In genomic region chr1:162704673-162705424, GRCh38 we compare ENCODE assay signal across 27 cellular contexts.
A peak's percentile ranks its signal among the peaks of the same experiment; 100 is the strongest.
DNase-seq lines count a peak whose midpoint lies in the region; ATAC-seq, FAIRE-seq and TF ChIP-seq lines count a peak whose summit lies in the region.
"Had no signal": no experiment of that assay in that cellular context is flagged by ENCODE, and none has a peak within 500 bp of the region (broad histone marks: within the 10 kb centered on the region; RNA-seq: fewer than 3 reads in every experiment).

No MANE protein-coding gene starts in this region.

- H3K27ac ChIP-seq in GM12878 (ENCODE audit: control insufficient read depth, insufficient read depth): no peak overlapping the region
- peak overlapping the region; percentile 54 for H3K27ac ChIP-seq in right cardiac atrium (ENCODE audit: low read length)
- peak overlapping the region in 3 of 4 donors; percentile 17 to 37 (median 29) for H3K27ac ChIP-seq in gastrocnemius medialis
- H3K27ac ChIP-seq: neural progenitor cell had no signal

- peak; percentile 55 for ATAC-seq in GM18868 (IDR thresholded peaks at IDR 0.05; ENCODE audit: unreplicated experiment)
- peak; percentile 68 for ATAC-seq in GM12878
- ATAC-seq in right cardiac atrium: peak; percentile 64 to 86
- ATAC-seq in gastrocnemius medialis: peak; percentile 27 to 31
- no peak for ATAC-seq in GM21529 (IDR thresholded peaks at IDR 0.05; ENCODE audit: unreplicated experiment)
- ATAC-seq: activated CD8-positive, alpha-beta memory T cell treated with anti-CD3 and anti-CD28 coated beads, Interleukin-2, amount 10 ng/mL, durations not matched to agents 7 days and 5 days; activated T-cell treated with anti-CD3 and anti-CD28 coated beads, Interleukin-2, amount 50 U/mL, for 72 hours; stimulated activated naive CD8-positive, alpha-beta T cell treated with anti-CD3 and anti-CD28 coated beads, Interleukin-15, amount 100 ng/mL, for 72 hours had no signal

- no peak for TF ChIP-seq RAD21 in GM12878 (IDR thresholded peaks at IDR 0.05; ENCODE audit: insufficient read depth, low read depth, low read length)

- SMC1A ChIA-PET in GM12878 (lab: Charles Lee; ENCODE audit: uncharacterized antibody, unreplicated experiment): interaction anchor here (0.8 to 1.0 kb wide), 3 partner anchors 9 to 13 kb away, joined by 3 read pairs; no protein-coding TSS in a partner anchor

- RAD21 ChIA-PET in GM12878 (lab: Charles Lee; ENCODE audit: unreplicated experiment): interaction anchor here (1.1 to 1.5 kb wide), 2 partner anchors 12 to 69 kb away, joined by 3 read pairs; no protein-coding TSS in a partner anchor

- no peaks in the 10 kb centered on the region for H3K9me3 ChIP-seq in GM12878 (replicated peaks; ENCODE audit: control insufficient read depth, insufficient read depth, low read length)
- H3K9me3 ChIP-seq in right cardiac atrium (ENCODE audit: control insufficient read depth, low read length): no peaks in the 10 kb centered on the region
- H3K9me3 ChIP-seq in gastrocnemius medialis: no peaks in the 10 kb centered on the region
- H3K9me3 ChIP-seq: breast epithelium, tibial nerve had no signal

- no peak overlapping the region for H3K9ac ChIP-seq in GM12878 (ENCODE audit: control insufficient read depth, insufficient read depth, low read length)
- H3K9ac ChIP-seq: neural progenitor cell had no signal

- no peak overlapping the region for H3K4me3 ChIP-seq in GM12878
- H3K4me3 ChIP-seq in right cardiac atrium (ENCODE audit: low read length): no peak overlapping the region
- H3K4me3 ChIP-seq in gastrocnemius medialis: peak overlapping the region in 1 of 4 donors; percentile 0
- H3K4me3 ChIP-seq: breast epithelium, neural progenitor cell, tibial nerve had no signal

- DNase-seq in GM12878 (ENCODE audit: low read depth, low spot score): no peak
- DNase-seq in right cardiac atrium: peak; percentile 60 to 89 (median 85)
- no peak for DNase-seq in gastrocnemius medialis
- no peak for DNase-seq in COLO829 (ENCODE audit: low spot score)
- DNase-seq in NCI-H187 (lab: John Stamatoyannopoulos, UW): no peak
- no peak for DNase-seq in stimulated activated CD4-positive, alpha-beta T cell treated with anti-CD3 and anti-CD28 coated beads, Interleukin-4, amount 100 ng/mL, for 1 hour
- DNase-seq: activated B cell treated with CpG ODN at 0.5 μM for 24 hours; activated CD8-positive, alpha-beta memory T cell treated with anti-CD3 and anti-CD28 coated beads, Interleukin-2, amount 10 ng/mL, durations not matched to agents 7 days and 5 days; activated naive CD4-positive, alpha-beta T cell; activated T-cell treated with anti-CD3 and anti-CD28 coated beads, Interleukin-2, amount 50 U/mL, for 72 hours; DMS53; effector CD4-positive, alpha-beta T cell; GDM1; GOT3; kidney; NCI-H1092 treated with DMSO at 0.1 percent for 48 hours; NCI-H187 treated with DMSO at 0.1 percent for 48 hours; NCI-H524 treated with DMSO at 0.1 percent for 48 hours; SIG-M5; stimulated activated naive CD8-positive, alpha-beta T cell treated with anti-CD3 and anti-CD28 coated beads, Interleukin-15, amount 100 ng/mL, for 72 hours; T1000 had no signal

- in situ Hi-C loops in GM12878 (cut with MboI) (no loop called here), gastrocnemius medialis (cut with MboI; ENCODE audit: low sequenced_read_pairs in 4 of 4) (no loop called here)

- H2AFZ ChIP-seq in GM12878 (ENCODE audit: control insufficient read depth, low read depth, low read length): no peak overlapping the region; the same call in 1 of the 2 replicates
- H2AFZ ChIP-seq: neural progenitor cell had no signal

- FAIRE-seq in GM12878 (lab: Jason Lieb, UNC): no peak
- FAIRE-seq: colon, kidney had no signal

- no peaks in the 10 kb centered on the region for H3K79me2 ChIP-seq in GM12878 (ENCODE audit: control insufficient read depth, insufficient read depth, low read length)

- H3K4me2 ChIP-seq in GM12878 (ENCODE audit: control insufficient read depth, insufficient read depth): no peak overlapping the region
- H3K4me2 ChIP-seq: neural progenitor cell had no signal

- TF ChIP-seq CTCF in GM12878 (IDR thresholded peaks at IDR 0.05 in 2 of 3, conservative IDR thresholded peaks at IDR 0.05 in 1 of 3; ENCODE audit: control insufficient read depth in 2 of 3, extremely low read depth in 1 of 3, insufficient read depth in 1 of 3, low read depth in 3 of 3, low read length in 3 of 3) (no peak), gastrocnemius medialis (IDR thresholded peaks at IDR 0.05 in 4 of 5, conservative IDR thresholded peaks at IDR 0.05 in 1 of 5) (no peak)

- no peak for TF ChIP-seq POLR2A in GM12878 (IDR thresholded peaks at IDR 0.05; ENCODE audit: low read depth, low read length)
- TF ChIP-seq POLR2A in gastrocnemius medialis (IDR thresholded peaks at IDR 0.05): no peak

- TF ChIP-seq EP300 in GM12878 (IDR thresholded peaks at IDR 0.05; ENCODE audit: borderline replicate concordance in 1 of 2, control insufficient read depth in 1 of 2, low read depth in 2 of 2, low read length in 2 of 2): no peak

- H4K20me1 ChIP-seq in GM12878 (ENCODE audit: control insufficient read depth, insufficient read depth): no peaks in the 10 kb centered on the region

- POLR2A ChIA-PET in GM12878 (lab: Charles Lee): interaction anchor here (0.6 to 0.9 kb wide), 3 partner anchors 22 to 89 kb away, joined by 3 read pairs; no protein-coding TSS in a partner anchor

- no peaks in the 10 kb centered on the region for H3K36me3 ChIP-seq in GM12878 (ENCODE audit: control insufficient read depth in 2 of 2, insufficient read depth in 2 of 2, low read length in 1 of 2)
- no peaks in the 10 kb centered on the region for H3K36me3 ChIP-seq in gastrocnemius medialis
- H3K36me3 ChIP-seq: breast epithelium, neural progenitor cell had no signal

- WGBS in GM12878 (ENCODE audit: insufficient coverage, insufficient replicate concordance, low lambda C conversion rate, missing lambda C conversion rate): 47% methylated on average over 11 of the region's 11 CpGs
- 46% methylated on average over 11 of the region's 11 CpGs for WGBS in right cardiac atrium

- 0 out of 2 replicates have a peak, but pooled peaks cover 5% of the 10 kb centered on the region for H3K4me1 ChIP-seq in GM12878 (ENCODE audit: control insufficient read depth, insufficient read depth, low read length)
- peaks cover 17% of the 10 kb centered on the region for H3K4me1 ChIP-seq in right cardiac atrium (ENCODE audit: control insufficient read depth, insufficient read depth, low read length)
- H3K4me1 ChIP-seq in gastrocnemius medialis: peaks cover 31 to 41% of the 10 kb centered on the region in 2 donors
- H3K4me1 ChIP-seq: breast epithelium, neural progenitor cell had no signal

- intact Hi-C loops in GM12878 (cut with micrococcal nuclease; ENCODE audit: unreplicated experiment): no loop called here
- intact Hi-C loops in right cardiac atrium (cut with DNase I): no loop called here
- intact Hi-C loops in gastrocnemius medialis (cut with DNase I; ENCODE audit: low total_unique reads): no loop called here

- no TSS peak for BruUV-seq in GM12878 (replicated peaks; lab: Mats Ljungman, UMichigan)

- H3K27me3 ChIP-seq in GM12878 (replicated peaks in 1 of 2; ENCODE audit: control insufficient read depth in 2 of 2, insufficient read depth in 2 of 2, low read length in 1 of 2) (no peaks in the 10 kb centered on the region), right cardiac atrium (ENCODE audit: control insufficient read depth, insufficient read depth) (no peaks in the 10 kb centered on the region), gastrocnemius medialis (no peaks in the 10 kb centered on the region)
- H3K27me3 ChIP-seq: breast epithelium, neural progenitor cell, tibial nerve had no signal

- CTCF ChIA-PET in GM12878 (lab: Yijun Ruan, JAX): interaction anchor here (1.2 to 1.3 kb wide), 2 partner anchors 9 to 11 kb away, joined by 3 to 4 read pairs; no protein-coding TSS in a partner anchor

TF ChIP-seq in GM12878, 131 proteins besides CTCF, POLR2A, EP300 and RAD21 (continues in another document):
- TF ChIP-seq NKRF (conservative IDR thresholded peaks at IDR 0.05) (no peak), FOS (IDR thresholded peaks at IDR 0.05; ENCODE audit: borderline replicate concordance, extremely low read depth, insufficient read length) (no peak), EED (IDR thresholded peaks at IDR 0.05; ENCODE audit: low read depth) (no peak), SMAD5 (IDR thresholded peaks at IDR 0.05; ENCODE audit: low read depth) (no peak)

Comparison
In these comparisons a context has a peak if more than half of its experiments do, and no peak if none do; other contexts are left out.
1. DNase-seq: peak in right cardiac atrium (3 of 3); none in GM12878 (single experiment), gastrocnemius medialis (0 of 2), COLO829 (single experiment), NCI-H187 (0 of 2) and stimulated activated CD4-positive, alpha-beta T cell treated with anti-CD3 and anti-CD28 coated beads, Interleukin-4, amount 100 ng/mL, for 1 hour (single experiment).